In the genomic region with DNA sequence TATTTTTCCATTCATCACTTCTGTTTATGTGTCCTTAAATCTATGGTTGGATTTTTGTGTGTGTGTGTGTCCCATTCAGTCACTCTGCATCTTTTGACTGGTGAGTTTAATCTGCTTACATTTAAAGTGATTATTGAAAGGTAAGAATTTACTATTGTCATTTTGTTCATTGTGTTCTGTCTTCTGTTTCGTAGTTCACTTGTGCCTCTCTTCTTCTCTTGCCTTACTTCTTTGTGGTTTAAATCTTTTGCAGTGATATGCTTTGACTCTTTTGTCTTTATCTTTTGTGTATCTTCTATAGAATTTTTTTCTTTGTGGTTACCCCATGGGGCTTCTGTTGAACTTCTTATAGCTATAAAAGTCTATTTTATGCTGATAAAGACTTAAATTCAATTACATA, we compare ENCODE assay signal across 7 cellular contexts.
"Had no signal": no experiment of that assay in that cellular context is flagged by ENCODE, and none has a peak within 500 bp of the region (broad histone marks: within the 10 kb centered on the region; RNA-seq: fewer than 3 reads in every experiment).

No MANE protein-coding gene starts in this region.

- DNase-seq: H7, HCEC 1CT, IMR-90, KG1 had no signal

- FAIRE-seq: HTR-8/SVneo, K562 had no signal

- H3K4me2 ChIP-seq: GM23338 had no signal

- H2AFZ ChIP-seq: GM23338 had no signal

- ATAC-seq: GM23338, K562 had no signal

- H3K4me3 ChIP-seq: GM23338, K562 had no signal
